In the genomic region with DNA sequence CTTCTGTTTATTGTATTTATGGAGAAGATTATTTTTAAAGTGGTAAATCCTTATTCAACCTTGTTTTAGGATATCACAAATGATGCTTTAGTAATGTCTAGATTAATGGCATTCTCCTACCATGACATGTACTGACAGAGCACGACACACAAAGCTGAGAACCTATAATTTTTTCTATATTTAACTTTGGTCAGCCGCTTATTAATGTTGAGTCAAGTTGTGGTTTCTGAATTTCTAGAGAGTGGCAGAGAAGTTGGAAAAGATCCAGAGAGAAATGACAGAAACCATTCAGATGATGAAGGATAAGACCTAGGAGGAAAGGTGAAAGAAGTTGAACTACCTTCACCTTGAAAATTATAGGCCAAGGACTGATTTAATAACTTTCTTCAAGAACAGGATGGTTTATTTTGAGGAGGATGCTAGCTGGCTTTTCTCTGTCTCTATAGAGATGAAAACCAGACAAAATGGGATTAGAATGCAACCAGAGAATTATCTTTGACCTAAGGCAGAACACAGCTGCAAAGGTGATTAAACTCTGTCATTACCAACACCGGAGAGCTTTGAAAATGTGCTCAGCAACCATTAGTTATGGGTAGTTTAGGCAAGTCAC, we compare ENCODE assay signal across 2 cellular contexts.
A peak's percentile ranks its signal among the peaks of the same experiment; 100 is the strongest.
TF ChIP-seq lines count a peak whose summit lies in the region.

No MANE protein-coding gene starts in this region.

TF ChIP-seq in HCT116, 20 proteins besides CTCF, POLR2A, EP300 and RAD21 (continued from another document):
- TF ChIP-seq, protein P1, sequence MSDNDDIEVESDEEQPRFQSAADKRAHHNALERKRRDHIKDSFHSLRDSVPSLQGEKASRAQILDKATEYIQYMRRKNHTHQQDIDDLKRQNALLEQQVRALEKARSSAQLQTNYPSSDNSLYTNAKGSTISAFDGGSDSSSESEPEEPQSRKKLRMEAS (IDR thresholded peaks at IDR 0.05) = no peak
- TF ChIP-seq SRF (IDR thresholded peaks at IDR 0.05; ENCODE audit: low read depth) (no peak), YY1 (IDR thresholded peaks at IDR 0.05; ENCODE audit: extremely low read depth, insufficient replicate concordance, low read depth, low read length) (no peak), FOSL1 (IDR thresholded peaks at IDR 0.05; ENCODE audit: low read depth) (peak; percentile 61; the same call in 1 of the 2 replicates), EZH2 (IDR thresholded peaks at IDR 0.05) (no peak), TCF7L2 (IDR thresholded peaks at IDR 0.05; ENCODE audit: borderline replicate concordance, extremely low read depth, insufficient read depth, insufficient read length) (no peak), SP1 (IDR thresholded peaks at IDR 0.05; ENCODE audit: low read depth) (peak; percentile 52; the same call in 1 of the 2 replicates), EGR1 (IDR thresholded peaks at IDR 0.05; ENCODE audit: low read depth) (no peak), SIN3A (IDR thresholded peaks at IDR 0.05; ENCODE audit: low read depth) (peak; percentile 20; the same call in 1 of the 2 replicates), ELF1 (IDR thresholded peaks at IDR 0.05; ENCODE audit: borderline replicate concordance, low read depth) (no peak), CEBPB (IDR thresholded peaks at IDR 0.05; ENCODE audit: low read depth) (peak; percentile 34; the same call in 1 of the 2 replicates), ZNF274 (IDR thresholded peaks at IDR 0.05; ENCODE audit: low read depth, low read length) (no peak)
- TF ChIP-seq, protein P2, sequence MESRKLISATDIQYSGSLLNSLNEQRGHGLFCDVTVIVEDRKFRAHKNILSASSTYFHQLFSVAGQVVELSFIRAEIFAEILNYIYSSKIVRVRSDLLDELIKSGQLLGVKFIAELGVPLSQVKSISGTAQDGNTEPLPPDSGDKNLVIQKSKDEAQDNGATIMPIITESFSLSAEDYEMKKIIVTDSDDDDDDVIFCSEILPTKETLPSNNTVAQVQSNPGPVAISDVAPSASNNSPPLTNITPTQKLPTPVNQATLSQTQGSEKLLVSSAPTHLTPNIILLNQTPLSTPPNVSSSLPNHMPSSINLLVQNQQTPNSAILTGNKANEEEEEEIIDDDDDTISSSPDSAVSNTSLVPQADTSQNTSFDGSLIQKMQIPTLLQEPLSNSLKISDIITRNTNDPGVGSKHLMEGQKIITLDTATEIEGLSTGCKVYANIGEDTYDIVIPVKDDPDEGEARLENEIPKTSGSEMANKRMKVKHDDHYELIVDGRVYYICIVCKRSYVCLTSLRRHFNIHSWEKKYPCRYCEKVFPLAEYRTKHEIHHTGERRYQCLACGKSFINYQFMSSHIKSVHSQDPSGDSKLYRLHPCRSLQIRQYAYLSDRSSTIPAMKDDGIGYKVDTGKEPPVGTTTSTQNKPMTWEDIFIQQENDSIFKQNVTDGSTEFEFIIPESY (IDR thresholded peaks at IDR 0.05; ENCODE audit: extremely low read depth, insufficient replicate concordance, low read length) = no peak
- TF ChIP-seq, protein P3, sequence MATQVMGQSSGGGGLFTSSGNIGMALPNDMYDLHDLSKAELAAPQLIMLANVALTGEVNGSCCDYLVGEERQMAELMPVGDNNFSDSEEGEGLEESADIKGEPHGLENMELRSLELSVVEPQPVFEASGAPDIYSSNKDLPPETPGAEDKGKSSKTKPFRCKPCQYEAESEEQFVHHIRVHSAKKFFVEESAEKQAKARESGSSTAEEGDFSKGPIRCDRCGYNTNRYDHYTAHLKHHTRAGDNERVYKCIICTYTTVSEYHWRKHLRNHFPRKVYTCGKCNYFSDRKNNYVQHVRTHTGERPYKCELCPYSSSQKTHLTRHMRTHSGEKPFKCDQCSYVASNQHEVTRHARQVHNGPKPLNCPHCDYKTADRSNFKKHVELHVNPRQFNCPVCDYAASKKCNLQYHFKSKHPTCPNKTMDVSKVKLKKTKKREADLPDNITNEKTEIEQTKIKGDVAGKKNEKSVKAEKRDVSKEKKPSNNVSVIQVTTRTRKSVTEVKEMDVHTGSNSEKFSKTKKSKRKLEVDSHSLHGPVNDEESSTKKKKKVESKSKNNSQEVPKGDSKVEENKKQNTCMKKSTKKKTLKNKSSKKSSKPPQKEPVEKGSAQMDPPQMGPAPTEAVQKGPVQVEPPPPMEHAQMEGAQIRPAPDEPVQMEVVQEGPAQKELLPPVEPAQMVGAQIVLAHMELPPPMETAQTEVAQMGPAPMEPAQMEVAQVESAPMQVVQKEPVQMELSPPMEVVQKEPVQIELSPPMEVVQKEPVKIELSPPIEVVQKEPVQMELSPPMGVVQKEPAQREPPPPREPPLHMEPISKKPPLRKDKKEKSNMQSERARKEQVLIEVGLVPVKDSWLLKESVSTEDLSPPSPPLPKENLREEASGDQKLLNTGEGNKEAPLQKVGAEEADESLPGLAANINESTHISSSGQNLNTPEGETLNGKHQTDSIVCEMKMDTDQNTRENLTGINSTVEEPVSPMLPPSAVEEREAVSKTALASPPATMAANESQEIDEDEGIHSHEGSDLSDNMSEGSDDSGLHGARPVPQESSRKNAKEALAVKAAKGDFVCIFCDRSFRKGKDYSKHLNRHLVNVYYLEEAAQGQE (IDR thresholded peaks at IDR 0.05; ENCODE audit: low read depth) = no peak

TF ChIP-seq in neural cell, 6 proteins besides CTCF, POLR2A, EP300 and RAD21 (continued from another document):
- TF ChIP-seq, protein P3 (IDR thresholded peaks at IDR 0.05; ENCODE audit: borderline replicate concordance) = no peak
